In the genomic region with DNA sequence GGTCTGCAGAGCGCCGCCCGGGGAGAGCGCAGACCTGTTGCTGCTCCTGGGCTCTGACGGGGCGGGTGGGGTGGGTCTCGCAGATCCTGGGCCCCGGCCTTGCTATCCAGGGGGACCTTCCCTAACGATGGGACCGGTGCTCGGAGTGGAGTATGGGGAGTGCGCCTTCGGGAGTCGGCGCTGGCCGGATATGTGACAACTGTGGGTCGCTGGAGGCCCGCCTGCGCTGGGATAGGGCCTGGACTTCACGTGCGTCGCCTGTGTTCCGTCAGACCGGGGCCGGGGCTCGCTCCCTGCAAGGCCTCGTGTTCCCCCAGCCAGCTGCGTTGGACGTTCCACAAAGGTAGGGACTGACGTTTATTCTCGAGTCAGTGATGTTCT, we compare ENCODE assay signal across 8 cellular contexts. TPM values are rescaled to one million over a fixed set of nuclear protein-coding genes. Genes with fewer than 3 reads are reported as not detected.
DNase-seq lines count a peak whose midpoint lies in the region; ATAC-seq and TF ChIP-seq lines count a peak whose summit lies in the region.

No MANE protein-coding gene starts in this region.

- no peak overlapping the region for H4K91ac ChIP-seq in H9 (ENCODE audit: insufficient read length, low read depth, low read length)

- H3K4me1 ChIP-seq in BLaER1 treated with 17β-estradiol and CSF1 and Interleukin-3, amounts not matched to agents 10 nM and 100 nM: peaks cover 37 to 52% (median 43%) of the 10 kb centered on the region in 10 experiments
- H3K4me1 ChIP-seq in H9 (ENCODE audit: insufficient read depth, low read length) (peaks cover 9% of the 10 kb centered on the region), mucosa of rectum (ENCODE audit: control insufficient read depth in 2 of 2, insufficient read depth in 2 of 2, low read length in 2 of 2) (peaks cover 11 to 13% of the 10 kb centered on the region in 2 donors), transverse colon (peaks cover 0 to 35% (median 15%) of the 10 kb centered on the region in 4 donors)

- no peak overlapping the region for H4K8ac ChIP-seq in H9 (replicated peaks; ENCODE audit: insufficient read length, low read depth, low read length)

- H2BK15ac ChIP-seq in H9 (ENCODE audit: low read depth, low read length): no peak overlapping the region

- TF ChIP-seq CTCF in H9 (conservative IDR thresholded peaks at IDR 0.05) (no peak), endothelial cell (IDR thresholded peaks at IDR 0.05; ENCODE audit: unreplicated experiment) (no peak), transverse colon (IDR thresholded peaks at IDR 0.05) (no peak)

- H2BK5ac ChIP-seq in H9 (ENCODE audit: insufficient read length, low read length): no peak overlapping the region

- H3K79me2 ChIP-seq in H9 (ENCODE audit: insufficient read depth, low read length): peaks cover 4% of the 10 kb centered on the region; the same call in 1 of the 2 replicates

- in situ Hi-C loops in transverse colon (cut with MboI; ENCODE audit: low pct_ligation_motif_present in 1 of 4, low pct_unique_long_range_greater_than_20kb in 1 of 4, low sequenced_read_pairs in 3 of 4): loop anchor here in 2 of 4 donors (10.0 to 25.0 kb wide), 3 partner anchors 121 to 221 kb away; no protein-coding TSS in a partner anchor

- H3K9me3 ChIP-seq in BLaER1 treated with 17β-estradiol and CSF1 and Interleukin-3, amounts not matched to agents 10 nM and 100 nM (replicated peaks in 1 of 11): peaks cover 0 to 19% (median 13%) of the 10 kb centered on the region in 11 experiments; a peak in 16 of 22 replicates
- H3K9me3 ChIP-seq in H9 (ENCODE audit: control insufficient read depth, low read depth, low read length): no peaks in the 10 kb centered on the region
- no peaks in the 10 kb centered on the region for H3K9me3 ChIP-seq in mucosa of rectum (ENCODE audit: control insufficient read depth in 2 of 2, low read length in 2 of 2)
- H3K9me3 ChIP-seq in transverse colon: no peaks in the 10 kb centered on the region

- peak overlapping the region; percentile 89 to 98 (median 94) for H3K9ac ChIP-seq in BLaER1 treated with 17β-estradiol and CSF1 and Interleukin-3, amounts not matched to agents 10 nM and 100 nM
- H3K9ac ChIP-seq in H9 (ENCODE audit: extremely low read depth, insufficient read length, low read length) (no peak overlapping the region), mucosa of rectum (ENCODE audit: low read depth in 1 of 2, low read length in 2 of 2) (peak overlapping the region; percentile 24 to 58)

- TF ChIP-seq POLR2A in transverse colon (IDR thresholded peaks at IDR 0.05): no peak

- peak overlapping the region; percentile 71 for H3K18ac ChIP-seq in H9 (ENCODE audit: insufficient read length, low read depth, low read length)

- no peak overlapping the region for H2AK5ac ChIP-seq in H9 (ENCODE audit: insufficient read length, low read length)

- H3K79me1 ChIP-seq in H9 (ENCODE audit: insufficient read depth, low read depth, low read length, poor library complexity, severe bottlenecking): no peaks in the 10 kb centered on the region

- no peak overlapping the region for H3K23ac ChIP-seq in H9 (ENCODE audit: insufficient read length, low read depth, low read length)

- no CpG with 5 or more reads among the region's 31 CpGs for WGBS in H9 (ENCODE audit: extremely low coverage, insufficient read length, low lambda C conversion rate)
- 24% methylated on average over 30 of the region's 31 CpGs; no CpG with 5 or more reads in 1 of the 2 donors for WGBS in transverse colon (ENCODE audit: low coverage in 1 of 2), 2 donors

- H2BK12ac ChIP-seq in H9 (ENCODE audit: insufficient read length, low read depth, low read length): no peak overlapping the region

- H3K56ac ChIP-seq in H9 (ENCODE audit: insufficient read length, low read depth, low read length): no peak overlapping the region

- no peak overlapping the region for H3T11ph ChIP-seq in H9 (ENCODE audit: low read length)

- H2BK20ac ChIP-seq in H9 (ENCODE audit: low read depth, low read length, poor library complexity, severe bottlenecking): no peak overlapping the region

- peaks cover 4 to 25% (median 15%) of the 10 kb centered on the region in 3 experiments for H3K36me3 Mint-ChIP-seq in H9 (ENCODE audit: insufficient read depth in 1 of 3, low read depth in 3 of 3)
- H3K36me3 Mint-ChIP-seq in T-cell: peaks cover 18% of the 10 kb centered on the region
- no peaks in the 10 kb centered on the region for H3K36me3 Mint-ChIP-seq in endothelial cell (ENCODE audit: low read depth, unreplicated experiment)

- ATAC-seq in T-cell (replicated peaks in 1 of 4): peak in 1 of 4 experiments; percentile 4

- H3K4ac ChIP-seq in H9 (ENCODE audit: low read depth, low read length): no peak overlapping the region

- no peak overlapping the region for H3K27ac Mint-ChIP-seq in H9
- peak overlapping the region; percentile 69 to 85 for H3K27ac Mint-ChIP-seq in T-cell
- no peak overlapping the region for H3K27ac Mint-ChIP-seq in endothelial cell (ENCODE audit: unreplicated experiment)

- H3K9me3 Mint-ChIP-seq in H9 (peaks cover 5 to 39% of the 10 kb centered on the region in 2 experiments; a peak in 4 of 5 replicates), T-cell (no peaks in the 10 kb centered on the region), endothelial cell (ENCODE audit: unreplicated experiment) (no peaks in the 10 kb centered on the region)

- H3K4me1 Mint-ChIP-seq in H9: peaks cover 16 to 32% of the 10 kb centered on the region in 2 experiments
- peaks cover 60 to 71% (median 61%) of the 10 kb centered on the region in 3 donors for H3K4me1 Mint-ChIP-seq in T-cell
- peaks cover 13% of the 10 kb centered on the region for H3K4me1 Mint-ChIP-seq in endothelial cell (ENCODE audit: unreplicated experiment)

- H3K27me3 Mint-ChIP-seq in H9 (ENCODE audit: low read depth) (peaks cover 22% of the 10 kb centered on the region), T-cell (peaks cover 0 to 12% of the 10 kb centered on the region in 2 donors), endothelial cell (ENCODE audit: unreplicated experiment) (no peaks in the 10 kb centered on the region)

- peak overlapping the region; percentile 81 to 97 (median 95) for H3K27ac ChIP-seq in BLaER1 treated with 17β-estradiol and CSF1 and Interleukin-3, amounts not matched to agents 10 nM and 100 nM
- no peak overlapping the region for H3K27ac ChIP-seq in H9 (ENCODE audit: insufficient read length, low read depth, low read length)
- H3K27ac ChIP-seq in mucosa of rectum (ENCODE audit: low read depth in 2 of 2, low read length in 2 of 2): no peak overlapping the region
- peak overlapping the region; percentile 77 to 86 (median 84) for H3K27ac ChIP-seq in transverse colon

- POLR2A ChIA-PET in T-cell (lab: Charles Lee): no interaction called here

- no peaks in the 10 kb centered on the region for H3K27me3 ChIP-seq in BLaER1 treated with 17β-estradiol and CSF1 and Interleukin-3, amounts not matched to agents 10 nM and 100 nM
- H3K27me3 ChIP-seq in H9 (ENCODE audit: insufficient read depth, low read length) (no peaks in the 10 kb centered on the region; the same call in 1 of the 2 replicates), mucosa of rectum (ENCODE audit: control insufficient read depth in 2 of 2, insufficient read depth in 2 of 2, low read length in 2 of 2) (peaks cover 5 to 10% of the 10 kb centered on the region in 2 donors), transverse colon (no peaks in the 10 kb centered on the region)

- H4K20me1 ChIP-seq in BLaER1 treated with 17β-estradiol and CSF1 and Interleukin-3, amounts not matched to agents 10 nM and 100 nM: peaks cover 37 to 50% (median 48%) of the 10 kb centered on the region in 11 experiments; a peak in 20 of 22 replicates
- no peaks in the 10 kb centered on the region for H4K20me1 ChIP-seq in H9 (ENCODE audit: control insufficient read depth, insufficient read depth, insufficient read length)

- peak overlapping the region; percentile 72 to 91 (median 82) for H3K4me2 ChIP-seq in BLaER1 treated with 17β-estradiol and CSF1 and Interleukin-3, amounts not matched to agents 10 nM and 100 nM
- peak overlapping the region; percentile 58 for H3K4me2 ChIP-seq in H9 (ENCODE audit: insufficient read depth, insufficient read length, low read length)

- H3K4me3 ChIP-seq in BLaER1 treated with 17β-estradiol and CSF1 and Interleukin-3, amounts not matched to agents 10 nM and 100 nM: peak overlapping the region; percentile 68 to 87 (median 82)
- H3K4me3 ChIP-seq in mucosa of rectum (ENCODE audit: low read length in 2 of 2) (peak overlapping the region; percentile 57 to 61), transverse colon (peak overlapping the region; percentile 56 to 81 (median 66))

- peaks cover 20% of the 10 kb centered on the region for H3K23me2 ChIP-seq in H9 (ENCODE audit: insufficient read length, low read depth, low read length, poor library complexity, severe bottlenecking)

- CTCF ChIA-PET in T-cell (lab: Charles Lee): no interaction called here

- H4K5ac ChIP-seq in H9 (ENCODE audit: insufficient read length, low read depth, low read length): no peak overlapping the region

- H2AFZ ChIP-seq in H9 (ENCODE audit: low read length): no peak overlapping the region

- H3K14ac ChIP-seq in H9 (ENCODE audit: insufficient read depth, low read length): peak overlapping the region; percentile 94

- intact Hi-C loops in transverse colon (cut with DNase I; ENCODE audit: low total_unique reads): no loop called here

- H3K4me3 Mint-ChIP-seq in H9 (peak overlapping the region; percentile 55 to 85), T-cell (peak overlapping the region; percentile 79 to 85 (median 82)), endothelial cell (ENCODE audit: unreplicated experiment) (peak overlapping the region; percentile 89)

- no peak overlapping the region for H2BK120ac ChIP-seq in H9 (ENCODE audit: low read depth, low read length, poor library complexity, severe bottlenecking)

- H3K36me3 ChIP-seq in BLaER1 treated with 17β-estradiol and CSF1 and Interleukin-3, amounts not matched to agents 10 nM and 100 nM: peaks cover 4 to 39% (median 25%) of the 10 kb centered on the region in 11 experiments; a peak in 18 of 22 replicates
- H3K36me3 ChIP-seq in mucosa of rectum (ENCODE audit: control insufficient read depth in 2 of 2, insufficient read depth in 2 of 2, low read length in 2 of 2): no peaks in the 10 kb centered on the region
- H3K36me3 ChIP-seq in transverse colon: no peaks in the 10 kb centered on the region

- no peak for TF ChIP-seq EP300 in transverse colon (IDR thresholded peaks at IDR 0.05; ENCODE audit: low read depth)

- DNase-seq in H9: peak; percentile 41
- DNase-seq in T-cell: peak in 12 of 34 experiments; percentile 3 to 31 (median 12)
- DNase-seq in endothelial cell (ENCODE audit: low spot score): peak; percentile 15
- peak; percentile 51 for DNase-seq in transverse colon
- no peak for DNase-seq in T-helper 9 cell
- no peak for DNase-seq in SHP77 treated with DMSO at 0.1 percent for 48 hours (lab: John Stamatoyannopoulos, UW)

RNA-seq across cellular contexts. Expression of gene TBL1X, which starts 1.2 kb away (rescaled TPM):
- total RNA-seq in H9 (2021) (24.1 and 26.0 TPM in 2 replicates), T-cell (10 to 100 TPM; 21.0 to 50.8 (median 40.5) TPM), endothelial cell (ENCODE audit: unreplicated experiment) (19.4 TPM), transverse colon (10 to 100 TPM in 3 of 4 donors, 1 to 10 TPM in 1; 3.4 to 16.8 (median 13.0) TPM)

Comparison
In these comparisons a context has a peak if more than half of its experiments do, and no peak if none do; other contexts are left out.
1. H3K27ac ChIP-seq: peak in BLaER1 treated with 17β-estradiol and CSF1 and Interleukin-3, amounts not matched to agents 10 nM and 100 nM (11 of 11) and transverse colon (4 of 4); none in H9 (single experiment) and mucosa of rectum (0 of 2).
2. DNase-seq: peak in H9 (single experiment), endothelial cell (single experiment) and transverse colon (single experiment); none in T-helper 9 cell (single experiment) and SHP77 treated with DMSO at 0.1 percent for 48 hours (single experiment).
3. H3K27ac Mint-ChIP-seq: peak in T-cell (2 of 2); none in H9 (0 of 3) and endothelial cell (single experiment).
4. Peak in every context shown above with its lines, with median percentiles within 50 percentile points of each other: H3K4me3 ChIP-seq and H3K4me3 Mint-ChIP-seq.